9 cellular contexts compared by ENCODE assay signal in genomic region chrX:1453951-1454785, GRCh38. TPM values are rescaled to one million over a fixed set of nuclear protein-coding genes. Genes with fewer than 3 reads are reported as not detected.
DNase-seq lines count a peak whose midpoint lies in the region; ATAC-seq, FAIRE-seq and TF ChIP-seq lines count a peak whose summit lies in the region.
"Had no signal": no experiment of that assay in that cellular context is flagged by ENCODE, and none has a peak within 500 bp of the region (broad histone marks: within the 10 kb centered on the region; RNA-seq: fewer than 3 reads in every experiment).

No MANE protein-coding gene starts in this region.

- peak overlapping the region; percentile 68 for H3K4me3 Mint-ChIP-seq in activated T-helper 1 cell treated with anti-CD3 and anti-CD28 coated beads, Interleukin-12 subunit alpha, Interleukin-12 subunit beta, Interleukin-2, Interleukin-4 antibody, amounts not matched to agents 30 ng/mL and 10 ng/mL and 1 ng/mL, durations not matched to agents 14 hours and 24 hours and 36 hours
- peak overlapping the region; percentile 33 for H3K4me3 Mint-ChIP-seq in progenitor cell of endocrine pancreas (ENCODE audit: low read depth)

- H3K4me1 Mint-ChIP-seq in activated T-helper 1 cell treated with anti-CD3 and anti-CD28 coated beads, Interleukin-12 subunit alpha, Interleukin-12 subunit beta, Interleukin-2, Interleukin-4 antibody, amounts not matched to agents 30 ng/mL and 10 ng/mL and 1 ng/mL, durations not matched to agents 14 hours and 24 hours and 36 hours (ENCODE audit: low read depth) = peaks cover 13% of the 10 kb centered on the region
- no peaks in the 10 kb centered on the region for H3K4me1 Mint-ChIP-seq in progenitor cell of endocrine pancreas (ENCODE audit: low read depth)

- no peaks in the 10 kb centered on the region for H3K27me3 Mint-ChIP-seq in activated T-helper 1 cell treated with anti-CD3 and anti-CD28 coated beads, Interleukin-12 subunit alpha, Interleukin-12 subunit beta, Interleukin-2, Interleukin-4 antibody, amounts not matched to agents 30 ng/mL and 10 ng/mL and 1 ng/mL, durations not matched to agents 14 hours and 24 hours and 36 hours (ENCODE audit: insufficient read depth)
- H3K27me3 Mint-ChIP-seq in progenitor cell of endocrine pancreas = peaks cover 15% of the 10 kb centered on the region

- peak overlapping the region; percentile 36 for H3K27ac Mint-ChIP-seq in activated T-helper 1 cell treated with anti-CD3 and anti-CD28 coated beads, Interleukin-12 subunit alpha, Interleukin-12 subunit beta, Interleukin-2, Interleukin-4 antibody, amounts not matched to agents 30 ng/mL and 10 ng/mL and 1 ng/mL, durations not matched to agents 14 hours and 24 hours and 36 hours
- no peak overlapping the region for H3K27ac Mint-ChIP-seq in progenitor cell of endocrine pancreas

- ATAC-seq in GM21786 (IDR thresholded peaks at IDR 0.05; ENCODE audit: unreplicated experiment) = peak; percentile 40

- TF ChIP-seq CTCF in progenitor cell of endocrine pancreas (IDR thresholded peaks at IDR 0.05; ENCODE audit: unreplicated experiment) = peak; percentile 95

- intact Hi-C loops in activated T-helper 1 cell treated with anti-CD3 and anti-CD28 coated beads, Interleukin-12 subunit alpha, Interleukin-12 subunit beta, Interleukin-2, Interleukin-4 antibody, amounts not matched to agents 30 ng/mL and 10 ng/mL and 1 ng/mL, durations not matched to agents 14 hours and 24 hours and 36 hours (cut with micrococcal nuclease) = loop anchor here (1.0 to 5.0 kb wide), 15 partner anchors 8 to 1258 kb away; partner anchors contain the start of genes AKAP17A, DHRSX, SLC25A6 and ZBED1

- peaks cover 10% of the 10 kb centered on the region for H3K9me3 Mint-ChIP-seq in activated T-helper 1 cell treated with anti-CD3 and anti-CD28 coated beads, Interleukin-12 subunit alpha, Interleukin-12 subunit beta, Interleukin-2, Interleukin-4 antibody, amounts not matched to agents 30 ng/mL and 10 ng/mL and 1 ng/mL, durations not matched to agents 14 hours and 24 hours and 36 hours
- peaks cover 10% of the 10 kb centered on the region for H3K9me3 Mint-ChIP-seq in progenitor cell of endocrine pancreas (ENCODE audit: low read depth)

- no peak for FAIRE-seq in urothelium cell line (lab: Jason Lieb, UNC)
- FAIRE-seq: colon had no signal

- in situ Hi-C loops in Caki2 (cut with HindIII; ENCODE audit: low pct_unique_long_range_greater_than_20kb, low sequenced_read_pairs) = no loop called here

- H3K36me3 Mint-ChIP-seq in activated T-helper 1 cell treated with anti-CD3 and anti-CD28 coated beads, Interleukin-12 subunit alpha, Interleukin-12 subunit beta, Interleukin-2, Interleukin-4 antibody, amounts not matched to agents 30 ng/mL and 10 ng/mL and 1 ng/mL, durations not matched to agents 14 hours and 24 hours and 36 hours (ENCODE audit: low read depth) = peaks cover 10% of the 10 kb centered on the region
- H3K36me3 Mint-ChIP-seq in progenitor cell of endocrine pancreas (ENCODE audit: insufficient read depth) = peaks cover 10% of the 10 kb centered on the region

- DNase-seq in Caki2 (ENCODE audit: low read depth) = peak; percentile 86
- peak; percentile 76 for DNase-seq in M059J (ENCODE audit: low read depth)
- peak; percentile 82 for DNase-seq in activated T-helper 1 cell treated with anti-CD3 and anti-CD28 coated beads, Interleukin-12 subunit alpha, Interleukin-12 subunit beta, Interleukin-2, Interleukin-4 antibody, amounts not matched to agents 30 ng/mL and 10 ng/mL and 1 ng/mL, durations not matched to agents 14 hours and 24 hours and 36 hours (ENCODE audit: low spot score)
- peak; percentile 80 for DNase-seq in germinal center (ENCODE audit: low spot score)
- peak; percentile 82 for DNase-seq in progenitor cell of endocrine pancreas (ENCODE audit: low spot score, unreplicated experiment)
- DNase-seq in urothelium cell line (ENCODE audit: low spot score) = peak; percentile 51
- DNase-seq in NCI-H345 treated with DMSO at 0.1 percent for 48 hours (lab: John Stamatoyannopoulos, UW; ENCODE audit: unreplicated experiment) = no peak

RNA-seq across cellular contexts. Expression of gene ASMTL, which starts 1.5 kb away (rescaled TPM):
- total RNA-seq in Caki2 (2014; rRNA removed; shearing (Covaris generic); ENCODE audit: low replicate concordance) = 50.7 and 51.8 TPM in 2 replicates
- 6.3 and 7.2 TPM in 2 replicates for total RNA-seq in M059J (2014; rRNA removed; shearing (Covaris generic))
- total RNA-seq in activated T-helper 1 cell treated with anti-CD3 and anti-CD28 coated beads, Interleukin-12 subunit alpha, Interleukin-12 subunit beta, Interleukin-2, Interleukin-4 antibody, amounts not matched to agents 30 ng/mL and 10 ng/mL and 1 ng/mL, durations not matched to agents 14 hours and 24 hours and 36 hours = 45.4 and 48.0 TPM in 2 replicates
- 24.5 and 26.2 TPM in 2 replicates for total RNA-seq in progenitor cell of endocrine pancreas
